In genomic region chr15:41603941-41604660, GRCh38 we compare ENCODE assay signal across 8 cellular contexts. TPM values are rescaled to one million over a fixed set of nuclear protein-coding genes. Genes with fewer than 3 reads are reported as not detected.
DNase-seq lines count a peak whose midpoint lies in the region; ATAC-seq and TF ChIP-seq lines count a peak whose summit lies in the region.

No MANE protein-coding gene starts in this region.

- H3K4me3 Mint-ChIP-seq in GM23338 = peak overlapping the region; percentile 63
- H3K4me3 Mint-ChIP-seq in activated CD4-positive, alpha-beta memory T cell treated with anti-CD3 and anti-CD28 coated beads for 36 hours = peak overlapping the region; percentile 60

- peak; percentile 82 to 90 for TF ChIP-seq CTCF in GM23338 (conservative IDR thresholded peaks at IDR 0.05; ENCODE audit: low read depth in 2 of 2)

- H3K27ac ChIP-seq in GM23338 (ENCODE audit: low read depth) = no peak overlapping the region

- no peaks in the 10 kb centered on the region for H3K36me3 ChIP-seq in GM23338 (ENCODE audit: insufficient read depth)

- peaks cover 4% of the 10 kb centered on the region for H3K27me3 Mint-ChIP-seq in GM23338 (ENCODE audit: insufficient read depth, low read depth, poor library complexity)
- H3K27me3 Mint-ChIP-seq in activated CD4-positive, alpha-beta memory T cell treated with anti-CD3 and anti-CD28 coated beads for 36 hours = peaks cover 10% of the 10 kb centered on the region

- ATAC-seq in GM23338 (peak; percentile 99), GM21717 (IDR thresholded peaks at IDR 0.05; ENCODE audit: unreplicated experiment) (no peak)

- H4K20me1 ChIP-seq in GM23338 (replicated peaks; ENCODE audit: insufficient read depth) = no peaks in the 10 kb centered on the region

- H3K36me3 Mint-ChIP-seq in GM23338 (ENCODE audit: low read depth) = no peaks in the 10 kb centered on the region
- no peaks in the 10 kb centered on the region for H3K36me3 Mint-ChIP-seq in activated CD4-positive, alpha-beta memory T cell treated with anti-CD3 and anti-CD28 coated beads for 36 hours

- POLR2A ChIA-PET in activated CD4-positive, alpha-beta memory T cell treated with anti-CD3 and anti-CD28 coated beads for 36 hours (lab: Charles Lee) = no interaction called here

- H3K4me3 ChIP-seq in GM23338 = no peak overlapping the region

- H3K27me3 ChIP-seq in GM23338 (ENCODE audit: insufficient read depth) = no peaks in the 10 kb centered on the region

- no peaks in the 10 kb centered on the region for H3F3A ChIP-seq in GM23338 (replicated peaks; ENCODE audit: low read depth)

- H3K9me3 Mint-ChIP-seq in GM23338 = peaks cover 3% of the 10 kb centered on the region; the same call in 1 of the 3 replicates
- H3K9me3 Mint-ChIP-seq in activated CD4-positive, alpha-beta memory T cell treated with anti-CD3 and anti-CD28 coated beads for 36 hours = no peaks in the 10 kb centered on the region

- CTCF ChIA-PET in activated CD4-positive, alpha-beta memory T cell treated with anti-CD3 and anti-CD28 coated beads for 36 hours (lab: Charles Lee) = interaction anchor here (0.7 to 4.5 kb wide), 36 partner anchors 8 to 301 kb away, joined by 3 to 40 read pairs (median 4); partner anchors contain the start of genes MAPKBP1 and TYRO3

- peak; percentile 83 for DNase-seq in AG20443 (ENCODE audit: low spot score)
- peak; percentile 92 for DNase-seq in GM23338 (ENCODE audit: low spot score)
- DNase-seq in NCI-H748 (lab: John Stamatoyannopoulos, UW; ENCODE audit: unreplicated experiment) = peak; percentile 66
- peak; percentile 64 for DNase-seq in activated CD4-positive, alpha-beta memory T cell treated with anti-CD3 and anti-CD28 coated beads for 36 hours
- peak; percentile 50 for DNase-seq in effector CD4-positive, alpha-beta T cell
- DNase-seq in lung microvascular endothelial cell (ENCODE audit: low read depth in 2 of 2) = peak; percentile 69 to 76
- peak in 2 of 3 donors; percentile 15 to 48 for DNase-seq in stimulated activated CD4-positive, alpha-beta T cell treated with anti-CD3 and anti-CD28 coated beads, TNF-alpha, amount 100 ng/mL, for 48 hours (ENCODE audit: low read depth in 3 of 3)

- no peak overlapping the region for H2AFZ ChIP-seq in GM23338

- no peaks in the 10 kb centered on the region for H3K9me2 ChIP-seq in GM23338 (ENCODE audit: insufficient read depth)

- intact Hi-C loops in activated CD4-positive, alpha-beta memory T cell treated with anti-CD3 and anti-CD28 coated beads for 36 hours (cut with micrococcal nuclease) = loop anchor here (5.0 kb wide), 2 partner anchors 47 to 208 kb away; partner anchors contain the start of gene TYRO3

- H3K4me2 ChIP-seq in GM23338 = peak overlapping the region; percentile 46

- peaks cover 6% of the 10 kb centered on the region; the same call in 2 of the 3 replicates for H3K4me1 Mint-ChIP-seq in GM23338
- peaks cover 11% of the 10 kb centered on the region for H3K4me1 Mint-ChIP-seq in activated CD4-positive, alpha-beta memory T cell treated with anti-CD3 and anti-CD28 coated beads for 36 hours (ENCODE audit: low read depth)

- H3K79me2 ChIP-seq in GM23338 (replicated peaks; ENCODE audit: insufficient read depth) = no peaks in the 10 kb centered on the region

- no peak overlapping the region for H3K27ac Mint-ChIP-seq in GM23338
- no peak overlapping the region for H3K27ac Mint-ChIP-seq in activated CD4-positive, alpha-beta memory T cell treated with anti-CD3 and anti-CD28 coated beads for 36 hours

- H3K4me1 ChIP-seq in GM23338 (ENCODE audit: insufficient read depth) = no peaks in the 10 kb centered on the region

TF ChIP-seq in GM23338, 12 proteins besides CTCF, POLR2A, EP300 and RAD21:
- TF ChIP-seq EZH2 (IDR thresholded peaks at IDR 0.05; ENCODE audit: low read depth, unreplicated experiment) (no peak), NANOG (IDR thresholded peaks at IDR 0.05; ENCODE audit: borderline replicate concordance) (no peak), ZNF114 (CRISPR knock-in tag; IDR thresholded peaks at IDR 0.05) (no peak), EZH2phosphoT487 (IDR thresholded peaks at IDR 0.05; ENCODE audit: unreplicated experiment) (no peak), JUNB (IDR thresholded peaks at IDR 0.05; ENCODE audit: unreplicated experiment) (no peak), ZNF331 (CRISPR knock-in tag; IDR thresholded peaks at IDR 0.05; ENCODE audit: low read depth) (no peak), POLR2AphosphoS5 (IDR thresholded peaks at IDR 0.05; ENCODE audit: low read depth) (peak; percentile 28; the same call in 1 of the 2 replicates)
- TF ChIP-seq, protein P1, sequence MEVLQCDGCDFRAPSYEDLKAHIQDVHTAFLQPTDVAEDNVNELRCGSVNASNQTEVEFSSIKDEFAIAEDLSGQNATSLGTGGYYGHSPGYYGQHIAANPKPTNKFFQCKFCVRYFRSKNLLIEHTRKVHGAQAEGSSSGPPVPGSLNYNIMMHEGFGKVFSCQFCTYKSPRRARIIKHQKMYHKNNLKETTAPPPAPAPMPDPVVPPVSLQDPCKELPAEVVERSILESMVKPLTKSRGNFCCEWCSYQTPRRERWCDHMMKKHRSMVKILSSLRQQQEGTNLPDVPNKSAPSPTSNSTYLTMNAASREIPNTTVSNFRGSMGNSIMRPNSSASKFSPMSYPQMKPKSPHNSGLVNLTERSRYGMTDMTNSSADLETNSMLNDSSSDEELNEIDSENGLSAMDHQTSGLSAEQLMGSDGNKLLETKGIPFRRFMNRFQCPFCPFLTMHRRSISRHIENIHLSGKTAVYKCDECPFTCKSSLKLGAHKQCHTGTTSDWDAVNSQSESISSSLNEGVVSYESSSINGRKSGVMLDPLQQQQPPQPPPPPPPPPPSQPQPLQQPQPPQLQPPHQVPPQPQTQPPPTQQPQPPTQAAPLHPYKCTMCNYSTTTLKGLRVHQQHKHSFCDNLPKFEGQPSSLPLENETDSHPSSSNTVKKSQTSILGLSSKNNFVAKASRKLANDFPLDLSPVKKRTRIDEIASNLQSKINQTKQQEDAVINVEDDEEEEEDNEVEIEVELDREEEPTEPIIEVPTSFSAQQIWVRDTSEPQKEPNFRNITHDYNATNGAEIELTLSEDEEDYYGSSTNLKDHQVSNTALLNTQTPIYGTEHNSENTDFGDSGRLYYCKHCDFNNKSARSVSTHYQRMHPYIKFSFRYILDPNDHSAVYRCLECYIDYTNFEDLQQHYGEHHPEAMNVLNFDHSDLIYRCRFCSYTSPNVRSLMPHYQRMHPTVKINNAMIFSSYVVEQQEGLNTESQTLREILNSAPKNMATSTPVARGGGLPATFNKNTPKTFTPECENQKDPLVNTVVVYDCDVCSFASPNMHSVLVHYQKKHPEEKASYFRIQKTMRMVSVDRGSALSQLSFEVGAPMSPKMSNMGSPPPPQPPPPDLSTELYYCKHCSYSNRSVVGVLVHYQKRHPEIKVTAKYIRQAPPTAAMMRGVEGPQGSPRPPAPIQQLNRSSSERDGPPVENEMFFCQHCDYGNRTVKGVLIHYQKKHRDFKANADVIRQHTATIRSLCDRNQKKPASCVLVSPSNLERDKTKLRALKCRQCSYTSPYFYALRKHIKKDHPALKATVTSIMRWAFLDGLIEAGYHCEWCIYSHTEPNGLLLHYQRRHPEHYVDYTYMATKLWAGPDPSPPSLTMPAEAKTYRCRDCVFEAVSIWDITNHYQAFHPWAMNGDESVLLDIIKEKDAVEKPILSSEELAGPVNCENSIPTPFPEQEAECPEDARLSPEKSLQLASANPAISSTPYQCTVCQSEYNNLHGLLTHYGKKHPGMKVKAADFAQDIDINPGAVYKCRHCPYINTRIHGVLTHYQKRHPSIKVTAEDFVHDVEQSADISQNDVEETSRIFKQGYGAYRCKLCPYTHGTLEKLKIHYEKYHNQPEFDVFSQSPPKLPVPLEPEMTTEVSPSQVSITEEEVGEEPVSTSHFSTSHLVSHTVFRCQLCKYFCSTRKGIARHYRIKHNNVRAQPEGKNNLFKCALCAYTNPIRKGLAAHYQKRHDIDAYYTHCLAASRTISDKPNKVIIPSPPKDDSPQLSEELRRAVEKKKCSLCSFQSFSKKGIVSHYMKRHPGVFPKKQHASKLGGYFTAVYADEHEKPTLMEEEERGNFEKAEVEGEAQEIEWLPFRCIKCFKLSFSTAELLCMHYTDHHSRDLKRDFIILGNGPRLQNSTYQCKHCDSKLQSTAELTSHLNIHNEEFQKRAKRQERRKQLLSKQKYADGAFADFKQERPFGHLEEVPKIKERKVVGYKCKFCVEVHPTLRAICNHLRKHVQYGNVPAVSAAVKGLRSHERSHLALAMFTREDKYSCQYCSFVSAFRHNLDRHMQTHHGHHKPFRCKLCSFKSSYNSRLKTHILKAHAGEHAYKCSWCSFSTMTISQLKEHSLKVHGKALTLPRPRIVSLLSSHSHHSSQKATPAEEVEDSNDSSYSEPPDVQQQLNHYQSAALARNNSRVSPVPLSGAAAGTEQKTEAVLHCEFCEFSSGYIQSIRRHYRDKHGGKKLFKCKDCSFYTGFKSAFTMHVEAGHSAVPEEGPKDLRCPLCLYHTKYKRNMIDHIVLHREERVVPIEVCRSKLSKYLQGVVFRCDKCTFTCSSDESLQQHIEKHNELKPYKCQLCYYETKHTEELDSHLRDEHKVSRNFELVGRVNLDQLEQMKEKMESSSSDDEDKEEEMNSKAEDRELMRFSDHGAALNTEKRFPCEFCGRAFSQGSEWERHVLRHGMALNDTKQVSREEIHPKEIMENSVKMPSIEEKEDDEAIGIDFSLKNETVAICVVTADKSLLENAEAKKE (CRISPR knock-in tag; IDR thresholded peaks at IDR 0.05) = no peak

RNA-seq across cellular contexts. Expression of gene TYRO3, which starts 45.1 kb away (rescaled TPM):
- 56.4 and 61.0 TPM in 2 replicates for total RNA-seq in GM23338 (2014; rRNA removed; shearing (Covaris generic))
- polyA plus RNA-seq in GM23338 (2016; fragmentation: Nextera tagmentation; extraction: Ambion mirVana) = 32.1 and 32.6 TPM in 2 replicates
- total RNA-seq in activated CD4-positive, alpha-beta memory T cell treated with anti-CD3 and anti-CD28 coated beads for 36 hours = 1 to 10 TPM; 3.1 to 4.3 TPM
- 1.6 and 2.8 TPM in 2 replicates for total RNA-seq in lung microvascular endothelial cell

RNA-seq across cellular contexts. Expression of gene MGA, which starts 56.1 kb away (rescaled TPM):
- 58.9 and 69.6 TPM in 2 replicates for total RNA-seq in GM23338 (2014; rRNA removed; shearing (Covaris generic))
- polyA plus RNA-seq in GM23338 (2016; fragmentation: Nextera tagmentation; extraction: Ambion mirVana) = 37.7 and 42.6 TPM in 2 replicates
- 10 to 100 TPM; 29.6 to 31.4 TPM for total RNA-seq in activated CD4-positive, alpha-beta memory T cell treated with anti-CD3 and anti-CD28 coated beads for 36 hours
- 15.3 and 31.3 TPM in 2 replicates for total RNA-seq in lung microvascular endothelial cell

Comparison
In these comparisons a context has a peak if more than half of its experiments do, and no peak if none do; other contexts are left out.
1. DNase-seq: peak in every context shown above with its lines; median percentile 92 in GM23338; 83 in AG20443; 72 in lung microvascular endothelial cell; 66 in NCI-H748; 64 in activated CD4-positive, alpha-beta memory T cell treated with anti-CD3 and anti-CD28 coated beads for 36 hours; 50 in effector CD4-positive, alpha-beta T cell; 32 in stimulated activated CD4-positive, alpha-beta T cell treated with anti-CD3 and anti-CD28 coated beads, TNF-alpha, amount 100 ng/mL, for 48 hours.
2. RNA of gene TYRO3, which starts 45.1 kb away (total RNA-seq): 56.4 to 61.0 TPM in GM23338; 3.1 to 4.3 TPM in activated CD4-positive, alpha-beta memory T cell treated with anti-CD3 and anti-CD28 coated beads for 36 hours and 1.6 to 2.8 TPM in lung microvascular endothelial cell; every median in the first group is over 10 times any median in the second.